In genomic region chr2:188721231-188721630, GRCh38 we compare ENCODE assay signal across 2 cellular contexts.
TF ChIP-seq lines count a peak whose summit lies in the region.

No MANE protein-coding gene starts in this region.

TF ChIP-seq in IMR-90, 13 proteins besides CTCF, POLR2A, EP300 and RAD21 (continued from another document):
- TF ChIP-seq MXI1 (IDR thresholded peaks at IDR 0.05; ENCODE audit: borderline replicate concordance, low read depth, low read length): no peak
- no peak for TF ChIP-seq RFX5 (IDR thresholded peaks at IDR 0.05; ENCODE audit: low read depth, low read length)
- TF ChIP-seq FOS (IDR thresholded peaks at IDR 0.05; ENCODE audit: low read depth, low read length): no peak
- no peak for TF ChIP-seq SMC3 (IDR thresholded peaks at IDR 0.05; ENCODE audit: low read depth, low read length)
- TF ChIP-seq USF2 (IDR thresholded peaks at IDR 0.05; ENCODE audit: low read depth, low read length): no peak
- TF ChIP-seq RCOR1 (IDR thresholded peaks at IDR 0.05; ENCODE audit: insufficient replicate concordance, low read length): no peak
- no peak for TF ChIP-seq ELK1 (IDR thresholded peaks at IDR 0.05; ENCODE audit: borderline replicate concordance, low read depth, low read length)
- TF ChIP-seq NFE2L2 (IDR thresholded peaks at IDR 0.05; ENCODE audit: low read depth, low read length): no peak
TF ChIP-seq in IMR-90: peak in this region for 0.

TF ChIP-seq in SK-N-SH, 30 proteins besides CTCF, POLR2A, EP300 and RAD21:
- no peak for TF ChIP-seq IRF3 (IDR thresholded peaks at IDR 0.05; ENCODE audit: low read depth, low read length)
